ENCODE assay signal across 12 cellular contexts in the genomic region with DNA sequence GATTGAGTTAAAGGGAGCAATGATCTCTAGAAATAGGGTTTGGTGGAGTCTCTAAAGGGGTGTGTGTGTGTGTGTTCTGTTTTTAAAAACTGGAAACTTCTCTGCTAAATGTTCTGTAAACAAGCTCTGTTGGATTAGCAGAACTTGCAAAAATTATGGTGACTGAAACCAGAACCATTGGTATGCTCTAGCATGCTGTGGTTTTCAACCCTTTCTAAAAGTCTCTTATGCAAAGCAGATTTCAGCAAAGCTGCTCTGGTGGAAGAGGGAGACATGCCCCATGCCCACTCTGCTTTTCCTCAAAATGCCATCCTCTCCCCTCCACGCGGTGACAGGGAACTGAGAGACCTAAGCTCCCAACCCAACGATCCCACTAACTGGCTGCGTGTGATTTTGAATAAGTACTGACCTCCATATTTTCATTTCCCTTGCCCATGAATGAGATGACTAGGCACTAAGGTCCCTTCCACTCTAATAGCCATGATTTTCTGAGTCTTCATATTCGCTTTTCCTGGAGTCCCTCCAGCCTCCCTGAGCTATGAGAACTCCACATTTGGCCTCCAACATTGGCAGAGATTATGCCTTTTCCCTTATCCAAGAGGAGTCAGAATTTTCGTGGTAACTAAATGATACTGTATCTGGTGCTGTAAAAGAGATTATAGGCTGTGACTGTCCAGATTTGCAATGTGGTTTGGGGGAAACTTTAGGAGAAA.
A peak's percentile ranks its signal among the peaks of the same experiment; 100 is the strongest.
DNase-seq lines count a peak whose midpoint lies in the region; ATAC-seq and TF ChIP-seq lines count a peak whose summit lies in the region.
"Had no signal": no experiment of that assay in that cellular context is flagged by ENCODE, and none has a peak within 500 bp of the region (broad histone marks: within the 10 kb centered on the region; RNA-seq: fewer than 3 reads in every experiment).

No MANE protein-coding gene starts in this region.

- no peak overlapping the region for H2AFZ ChIP-seq in hepatocyte

- H3K9me3 ChIP-seq in hepatocyte (ENCODE audit: low read depth): no peaks in the 10 kb centered on the region

- no peak overlapping the region for H3K4me3 ChIP-seq in hepatocyte

- WGBS in hepatocyte (ENCODE audit: low lambda C conversion rate, missing lambda C conversion rate): 57% methylated on average over 6 of the region's 6 CpGs

- TF ChIP-seq CTCF in hepatocyte (IDR thresholded peaks at IDR 0.05; ENCODE audit: poor library complexity): no peak

- peaks cover 20% of the 10 kb centered on the region for H3K4me1 ChIP-seq in hepatocyte (ENCODE audit: insufficient read depth)

- H3K9me2 ChIP-seq in hepatocyte (replicated peaks; ENCODE audit: insufficient read depth): no peaks in the 10 kb centered on the region

- peak; percentile 70 for ATAC-seq in GM18861 (IDR thresholded peaks at IDR 0.05; ENCODE audit: unreplicated experiment)
- peak; percentile 80 for ATAC-seq in GM21529 (IDR thresholded peaks at IDR 0.05; ENCODE audit: unreplicated experiment)
- peak; percentile 84 for ATAC-seq in HG03139 (IDR thresholded peaks at IDR 0.05; ENCODE audit: unreplicated experiment)

- peak overlapping the region; percentile 9 for H3K4me2 ChIP-seq in hepatocyte

- H3K27ac ChIP-seq in hepatocyte: no peak overlapping the region

- H3K27me3 ChIP-seq in hepatocyte: no peaks in the 10 kb centered on the region

- DNase-seq in hepatocyte (ENCODE audit: low spot score) (no peak), putamen (ENCODE audit: low spot score) (no peak), activated gamma-delta T cell (lab: John Stamatoyannopoulos, UW) (no peak), NCI-H1105 treated with DMSO at 0.1 percent for 48 hours (lab: John Stamatoyannopoulos, UW) (no peak)
- no peak for DNase-seq in activated CD4-positive, alpha-beta T cell treated with anti-CD3 and anti-CD28 coated beads for 1 hour
- DNase-seq: activated naive CD8-positive, alpha-beta T cell treated with anti-CD3 and anti-CD28 coated beads for 36 hours; effector memory CD4-positive, alpha-beta T cell; GOT3; islet precursor cell had no signal

- H3K36me3 ChIP-seq in hepatocyte (replicated peaks; ENCODE audit: insufficient read depth, low read depth): no peaks in the 10 kb centered on the region

- no peaks in the 10 kb centered on the region for H3K79me2 ChIP-seq in hepatocyte

- H4K20me1 ChIP-seq in hepatocyte (ENCODE audit: insufficient read depth, poor library complexity, severe bottlenecking): no peaks in the 10 kb centered on the region
